ENCODE assay signal across 11 cellular contexts in the genomic region with DNA sequence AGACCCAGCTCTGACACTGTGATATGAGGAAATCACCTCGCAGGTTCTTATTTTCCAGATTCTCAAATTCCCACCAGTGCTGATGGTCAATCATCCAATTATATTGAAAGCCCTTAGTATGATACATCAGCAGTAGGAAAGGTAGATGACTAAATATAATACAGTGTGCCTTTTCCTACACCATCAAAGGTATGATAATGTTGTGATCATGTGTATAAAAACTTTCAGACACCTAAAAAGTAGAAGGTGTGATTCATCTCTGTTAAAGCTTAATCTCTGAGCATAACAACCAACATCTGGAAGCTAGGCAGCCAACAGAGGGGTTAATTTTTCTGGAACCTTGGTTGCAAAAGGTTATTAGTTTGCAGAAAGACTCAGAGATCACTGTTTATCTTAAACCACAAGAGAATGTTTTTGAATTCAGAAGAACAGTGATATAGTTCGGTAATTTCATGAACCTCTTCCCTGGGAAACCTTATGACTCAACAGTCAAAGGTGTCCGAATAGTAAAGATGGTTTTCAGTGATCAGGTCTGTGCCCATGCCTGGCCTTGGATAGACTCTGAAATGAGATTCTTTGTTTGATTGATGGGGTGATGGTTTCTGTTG.
DNase-seq lines count a peak whose midpoint lies in the region; ATAC-seq, FAIRE-seq and TF ChIP-seq lines count a peak whose summit lies in the region.
"Had no signal": no experiment of that assay in that cellular context is flagged by ENCODE, and none has a peak within 500 bp of the region (broad histone marks: within the 10 kb centered on the region; RNA-seq: fewer than 3 reads in every experiment).

No MANE protein-coding gene starts in this region.

- peak; percentile 18 for DNase-seq in stimulated activated CD4-positive, alpha-beta T cell treated with anti-CD3 and anti-CD28 coated beads, Interleukin-4, amount 100 ng/mL, for 24 hours
- DNase-seq in stimulated activated CD4-positive, alpha-beta T cell treated with anti-CD3 and anti-CD28 coated beads, Interleukin-15, amount 100 ng/mL, for 24 hours, result no peak
- peak; percentile 30 for DNase-seq in T-helper 2 cell treated with Interferon-gamma antibody and Interleukin-4, amounts not matched to agents 5 μg/mL and 100 μg/mL, for 36 hours (ENCODE audit: low spot score)
- DNase-seq in foreskin keratinocyte, result peak; percentile 7 to 23
- DNase-seq in uterus, result no peak
- no peak for DNase-seq in HepG2 (ENCODE audit: low spot score)
- no peak for DNase-seq in epidermal melanocyte (ENCODE audit: insufficient read length, low spot score)
- DNase-seq in mucosa of gallbladder (ENCODE audit: low spot score), result no peak
- DNase-seq: GOT3 had no signal

- H3K79me2 ChIP-seq in HepG2 (ENCODE audit: insufficient read depth, low read length), result no peaks in the 10 kb centered on the region

- no peak for TF ChIP-seq CTCF in foreskin keratinocyte (conservative IDR thresholded peaks at IDR 0.05)
- TF ChIP-seq CTCF in uterus (IDR thresholded peaks at IDR 0.05), result no peak
- no peak for TF ChIP-seq CTCF in HepG2 (CRISPR knock-in tag; IDR thresholded peaks at IDR 0.05)

- H2AFZ ChIP-seq in HepG2 (ENCODE audit: low read length), result no peak overlapping the region

- CTCF ChIA-PET in HepG2 (lab: Yijun Ruan, JAX; ENCODE audit: low intra/inter-chr PET ratio, low total read pairs), result no interaction called here

- TF ChIP-seq POLR2A in uterus (IDR thresholded peaks at IDR 0.05), result no peak
- no peak for TF ChIP-seq POLR2A in HepG2 (IDR thresholded peaks at IDR 0.05; ENCODE audit: insufficient read depth in 1 of 2, low read depth in 2 of 2, low read length in 2 of 2)

- H3K27me3 ChIP-seq in foreskin keratinocyte, result no peaks in the 10 kb centered on the region
- H3K27me3 ChIP-seq in uterus, result no peaks in the 10 kb centered on the region
- H3K27me3 ChIP-seq in HepG2 (ENCODE audit: control insufficient read depth in 1 of 2, insufficient read depth in 2 of 2, low read length in 2 of 2), result no peaks in the 10 kb centered on the region; a peak in 1 of 5 replicates
- H3K27me3 ChIP-seq: suprapubic skin had no signal

- WGBS in HepG2 (ENCODE audit: low lambda C conversion rate), result 91% methylated on average over 3 of the region's 3 CpGs

- in situ Hi-C loops in HepG2 (cut with HindIII; ENCODE audit: extremely low pct_ligation_motif_present, low pct_unique_long_range_greater_than_20kb), result no loop called here

- no peaks in the 10 kb centered on the region for H4K20me1 ChIP-seq in HepG2 (ENCODE audit: insufficient read depth, low read length)

- BruUV-seq in HepG2 (replicated peaks; lab: Mats Ljungman, UMichigan), result no TSS peak

- H3K27me3 Mint-ChIP-seq in T-helper 2 cell treated with Interferon-gamma antibody and Interleukin-4, amounts not matched to agents 5 μg/mL and 100 μg/mL, for 36 hours (ENCODE audit: low read depth), result no peaks in the 10 kb centered on the region

- H3K9ac ChIP-seq in HepG2 (ENCODE audit: insufficient read depth, low read depth, low read length), result no peak overlapping the region

- H3K4me1 Mint-ChIP-seq in T-helper 2 cell treated with Interferon-gamma antibody and Interleukin-4, amounts not matched to agents 5 μg/mL and 100 μg/mL, for 36 hours (ENCODE audit: low read depth), result peaks cover 54% of the 10 kb centered on the region

- no peaks in the 10 kb centered on the region for H3K4me1 ChIP-seq in foreskin keratinocyte
- no peaks in the 10 kb centered on the region for H3K4me1 ChIP-seq in uterus
- H3K4me1 ChIP-seq in HepG2 (ENCODE audit: insufficient read depth, low read length), result peaks cover 20% of the 10 kb centered on the region

- H3K36me3 Mint-ChIP-seq in T-helper 2 cell treated with Interferon-gamma antibody and Interleukin-4, amounts not matched to agents 5 μg/mL and 100 μg/mL, for 36 hours (ENCODE audit: low read depth), result peaks cover 15% of the 10 kb centered on the region

- no peak for TF ChIP-seq RAD21 in HepG2 (CRISPR knock-in tag; IDR thresholded peaks at IDR 0.05)

- H3K4me3 Mint-ChIP-seq in T-helper 2 cell treated with Interferon-gamma antibody and Interleukin-4, amounts not matched to agents 5 μg/mL and 100 μg/mL, for 36 hours, result no peak overlapping the region

- peak overlapping the region; percentile 26 for H3K27ac Mint-ChIP-seq in T-helper 2 cell treated with Interferon-gamma antibody and Interleukin-4, amounts not matched to agents 5 μg/mL and 100 μg/mL, for 36 hours

- TF ChIP-seq EP300 in HepG2 (IDR thresholded peaks at IDR 0.05; ENCODE audit: low read depth in 2 of 2, low read length in 2 of 2) (no peak), HepG2 (CRISPR knock-in tag; IDR thresholded peaks at IDR 0.05; ENCODE audit: borderline replicate concordance) (no peak)

- no peaks in the 10 kb centered on the region for H3K36me3 ChIP-seq in uterus
- H3K36me3 ChIP-seq in HepG2 (replicated peaks in 1 of 2; ENCODE audit: control insufficient read depth in 1 of 2, insufficient read depth in 2 of 2, low read length in 2 of 2), result no peaks in the 10 kb centered on the region; a peak in 1 of 5 replicates
- H3K36me3 ChIP-seq: suprapubic skin had no signal

- no peak overlapping the region for H3K27ac ChIP-seq in foreskin keratinocyte
- H3K27ac ChIP-seq in uterus, result no peak overlapping the region
- no peak overlapping the region for H3K27ac ChIP-seq in HepG2 (ENCODE audit: extremely low read length, insufficient read depth, low read length)
- H3K27ac ChIP-seq: suprapubic skin had no signal

- no peak for ATAC-seq in foreskin keratinocyte
- no peak for ATAC-seq in HepG2

- H3K4me2 ChIP-seq in HepG2 (ENCODE audit: low read depth, low read length), result no peak overlapping the region

- FAIRE-seq in HepG2 (lab: Jason Lieb, UNC), result no peak
- FAIRE-seq: TTC549 had no signal

- H3K9me3 Mint-ChIP-seq in T-helper 2 cell treated with Interferon-gamma antibody and Interleukin-4, amounts not matched to agents 5 μg/mL and 100 μg/mL, for 36 hours, result no peaks in the 10 kb centered on the region

- intact Hi-C loops in uterus (cut with DNase I; ENCODE audit: low total_unique reads), result no loop called here
- intact Hi-C loops in HepG2 (cut with micrococcal nuclease; ENCODE audit: unreplicated experiment), result no loop called here

- no peak overlapping the region for H3K4me3 ChIP-seq in uterus
- H3K4me3 ChIP-seq in HepG2 (replicated peaks in 1 of 3; ENCODE audit: insufficient read depth in 1 of 3, low read depth in 2 of 3, low read length in 3 of 3), result no peak overlapping the region
- H3K4me3 ChIP-seq: suprapubic skin had no signal

- POLR2A ChIA-PET in HepG2 (lab: Yijun Ruan, JAX), result no interaction called here

- H3K9me3 ChIP-seq in uterus, result no peaks in the 10 kb centered on the region
- no peaks in the 10 kb centered on the region for H3K9me3 ChIP-seq in HepG2 (ENCODE audit: low read length)
- H3K9me3 ChIP-seq: suprapubic skin had no signal

TF ChIP-seq in HepG2, 621 proteins besides CTCF, POLR2A, EP300 and RAD21:
- TF ChIP-seq TAF15 (IDR thresholded peaks at IDR 0.05; ENCODE audit: low read depth, low read length, poor library complexity, severe bottlenecking), result no peak
- TF ChIP-seq, protein P1, sequence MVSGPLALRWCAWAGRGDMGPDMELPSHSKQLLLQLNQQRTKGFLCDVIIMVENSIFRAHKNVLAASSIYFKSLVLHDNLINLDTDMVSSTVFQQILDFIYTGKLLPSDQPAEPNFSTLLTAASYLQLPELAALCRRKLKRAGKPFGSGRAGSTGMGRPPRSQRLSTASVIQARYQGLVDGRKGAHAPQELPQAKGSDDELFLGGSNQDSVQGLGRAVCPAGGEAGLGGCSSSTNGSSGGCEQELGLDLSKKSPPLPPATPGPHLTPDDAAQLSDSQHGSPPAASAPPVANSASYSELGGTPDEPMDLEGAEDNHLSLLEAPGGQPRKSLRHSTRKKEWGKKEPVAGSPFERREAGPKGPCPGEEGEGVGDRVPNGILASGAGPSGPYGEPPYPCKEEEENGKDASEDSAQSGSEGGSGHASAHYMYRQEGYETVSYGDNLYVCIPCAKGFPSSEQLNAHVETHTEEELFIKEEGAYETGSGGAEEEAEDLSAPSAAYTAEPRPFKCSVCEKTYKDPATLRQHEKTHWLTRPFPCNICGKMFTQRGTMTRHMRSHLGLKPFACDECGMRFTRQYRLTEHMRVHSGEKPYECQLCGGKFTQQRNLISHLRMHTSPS (CRISPR knock-in tag; IDR thresholded peaks at IDR 0.05; ENCODE audit: low read depth), result no peak
- TF ChIP-seq ARID2 (CRISPR knock-in tag; IDR thresholded peaks at IDR 0.05; ENCODE audit: borderline replicate concordance), result no peak
- no peak for TF ChIP-seq GLI4 (CRISPR knock-in tag; IDR thresholded peaks at IDR 0.05; ENCODE audit: borderline replicate concordance)
- TF ChIP-seq, protein P2, sequence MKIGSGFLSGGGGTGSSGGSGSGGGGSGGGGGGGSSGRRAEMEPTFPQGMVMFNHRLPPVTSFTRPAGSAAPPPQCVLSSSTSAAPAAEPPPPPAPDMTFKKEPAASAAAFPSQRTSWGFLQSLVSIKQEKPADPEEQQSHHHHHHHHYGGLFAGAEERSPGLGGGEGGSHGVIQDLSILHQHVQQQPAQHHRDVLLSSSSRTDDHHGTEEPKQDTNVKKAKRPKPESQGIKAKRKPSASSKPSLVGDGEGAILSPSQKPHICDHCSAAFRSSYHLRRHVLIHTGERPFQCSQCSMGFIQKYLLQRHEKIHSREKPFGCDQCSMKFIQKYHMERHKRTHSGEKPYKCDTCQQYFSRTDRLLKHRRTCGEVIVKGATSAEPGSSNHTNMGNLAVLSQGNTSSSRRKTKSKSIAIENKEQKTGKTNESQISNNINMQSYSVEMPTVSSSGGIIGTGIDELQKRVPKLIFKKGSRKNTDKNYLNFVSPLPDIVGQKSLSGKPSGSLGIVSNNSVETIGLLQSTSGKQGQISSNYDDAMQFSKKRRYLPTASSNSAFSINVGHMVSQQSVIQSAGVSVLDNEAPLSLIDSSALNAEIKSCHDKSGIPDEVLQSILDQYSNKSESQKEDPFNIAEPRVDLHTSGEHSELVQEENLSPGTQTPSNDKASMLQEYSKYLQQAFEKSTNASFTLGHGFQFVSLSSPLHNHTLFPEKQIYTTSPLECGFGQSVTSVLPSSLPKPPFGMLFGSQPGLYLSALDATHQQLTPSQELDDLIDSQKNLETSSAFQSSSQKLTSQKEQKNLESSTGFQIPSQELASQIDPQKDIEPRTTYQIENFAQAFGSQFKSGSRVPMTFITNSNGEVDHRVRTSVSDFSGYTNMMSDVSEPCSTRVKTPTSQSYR (CRISPR knock-in tag; IDR thresholded peaks at IDR 0.05; ENCODE audit: borderline replicate concordance), result no peak
- TF ChIP-seq SALL1 (CRISPR knock-in tag; IDR thresholded peaks at IDR 0.05), result no peak
- no peak for TF ChIP-seq NCOA1 (CRISPR knock-in tag; IDR thresholded peaks at IDR 0.05)
- TF ChIP-seq BORCS8-MEF2B (CRISPR knock-in tag; IDR thresholded peaks at IDR 0.05), result no peak
- TF ChIP-seq NR2F1 (CRISPR knock-in tag; IDR thresholded peaks at IDR 0.05), result no peak

Comparison
In these comparisons a context has a peak if more than half of its experiments do, and no peak if none do; other contexts are left out.
1. DNase-seq: peak in stimulated activated CD4-positive, alpha-beta T cell treated with anti-CD3 and anti-CD28 coated beads, Interleukin-4, amount 100 ng/mL, for 24 hours (single experiment), T-helper 2 cell treated with Interferon-gamma antibody and Interleukin-4, amounts not matched to agents 5 μg/mL and 100 μg/mL, for 36 hours (single experiment) and foreskin keratinocyte (2 of 2); none in stimulated activated CD4-positive, alpha-beta T cell treated with anti-CD3 and anti-CD28 coated beads, Interleukin-15, amount 100 ng/mL, for 24 hours (single experiment), uterus (0 of 2), HepG2 (single experiment), epidermal melanocyte (single experiment) and mucosa of gallbladder (single experiment).